12 cellular contexts compared by ENCODE assay signal in genomic region chr2:216583606-216584005, GRCh38.
"Had no signal": no experiment of that assay in that cellular context is flagged by ENCODE, and none has a peak within 500 bp of the region (broad histone marks: within the 10 kb centered on the region; RNA-seq: fewer than 3 reads in every experiment).

No MANE protein-coding gene starts in this region.

- H3K4me1 ChIP-seq: suprapubic skin, upper lobe of right lung had no signal

- H3K27me3 ChIP-seq: right atrium auricular region, suprapubic skin, upper lobe of right lung had no signal

- H3K9me3 ChIP-seq: right atrium auricular region, suprapubic skin, upper lobe of right lung had no signal

- ATAC-seq: activated CD4-positive, CD25-positive, alpha-beta regulatory T cell treated with anti-CD3 and anti-CD28 coated beads, Interleukin-2, amount 50 U/mL, for 24 hours; natural killer cell treated with Interleukin-12 subunit alpha and Interleukin-12 subunit beta and Interleukin-15 and Interleukin-18, amount 100 ng/mL, for 72 hours; upper lobe of right lung had no signal

- H3K4me3 ChIP-seq: lung, right atrium auricular region, spleen, suprapubic skin, upper lobe of right lung had no signal

- H3K27ac ChIP-seq: right atrium auricular region, spleen, suprapubic skin, upper lobe of right lung had no signal

- DNase-seq: activated naive CD8-positive, alpha-beta T cell treated with anti-CD3 and anti-CD28 coated beads for 36 hours; cortex of kidney; effector memory CD4-positive, alpha-beta T cell; spleen; upper lobe of right lung had no signal

- FAIRE-seq: frontal cortex, islet of Langerhans had no signal

- H3K36me3 ChIP-seq: right atrium auricular region, spleen, suprapubic skin, upper lobe of right lung had no signal
